In the genomic region with DNA sequence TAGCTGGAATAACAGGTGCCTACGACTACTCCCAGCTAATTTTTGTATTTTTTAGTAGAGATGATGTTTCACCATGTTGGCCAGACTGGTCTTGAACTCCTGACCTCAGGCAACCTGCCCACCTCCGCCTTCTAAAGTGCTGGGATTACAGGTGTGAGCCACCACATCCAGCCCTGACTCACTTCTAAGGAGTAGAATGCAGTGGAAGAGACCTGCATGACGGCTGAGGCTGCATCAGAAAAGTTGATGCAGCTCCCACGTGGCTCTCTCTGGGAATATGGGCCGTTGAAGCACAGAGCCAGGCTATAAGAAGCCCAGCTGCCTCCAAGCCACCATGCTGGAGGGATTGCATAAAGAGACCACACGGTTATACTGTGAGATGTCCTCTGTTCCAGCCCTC, we compare ENCODE assay signal across 22 cellular contexts. TPM values are rescaled to one million over a fixed set of nuclear protein-coding genes. Genes with fewer than 3 reads are reported as not detected.
DNase-seq lines count a peak whose midpoint lies in the region; ATAC-seq, FAIRE-seq and TF ChIP-seq lines count a peak whose summit lies in the region.
"Had no signal": no experiment of that assay in that cellular context is flagged by ENCODE, and none has a peak within 500 bp of the region (broad histone marks: within the 10 kb centered on the region; RNA-seq: fewer than 3 reads in every experiment).

No MANE protein-coding gene starts in this region.

- H3K23ac ChIP-seq in IMR-90 (ENCODE audit: low read depth, low read length), result no peak overlapping the region

- no peaks in the 10 kb centered on the region for H3K79me1 ChIP-seq in IMR-90 (ENCODE audit: low read depth in 1 of 2, low read length in 2 of 2)

- H3K4me3 ChIP-seq in IMR-90 (ENCODE audit: insufficient read depth, low read depth, low read length) (no peak overlapping the region), astrocyte (ENCODE audit: insufficient read depth, low read depth, low read length) (no peak overlapping the region), epithelial cell of esophagus (ENCODE audit: low read length) (no peak overlapping the region)
- no peak overlapping the region for H3K4me3 ChIP-seq in CD8-positive, alpha-beta memory T cell (ENCODE audit: low read length)

- TF ChIP-seq CTCF in IMR-90 (conservative IDR thresholded peaks at IDR 0.05; ENCODE audit: low read depth, low read length), result no peak
- TF ChIP-seq CTCF in astrocyte (IDR thresholded peaks at IDR 0.05; ENCODE audit: insufficient read depth, low read depth, low read length), result no peak
- no peak for TF ChIP-seq CTCF in epithelial cell of esophagus (IDR thresholded peaks at IDR 0.05; ENCODE audit: insufficient read depth, low read depth, low read length, missing control alignments)

- no peaks in the 10 kb centered on the region for H3K9me3 ChIP-seq in IMR-90 (ENCODE audit: control insufficient read depth, insufficient read depth, low read length)
- no peaks in the 10 kb centered on the region for H3K9me3 ChIP-seq in astrocyte (ENCODE audit: insufficient read depth, low read depth, low read length)
- H3K9me3 ChIP-seq in CD8-positive, alpha-beta memory T cell (ENCODE audit: low read length), result no peaks in the 10 kb centered on the region

- H3K36me3 ChIP-seq in IMR-90 (ENCODE audit: control insufficient read depth, insufficient read depth, low read length) (no peaks in the 10 kb centered on the region), astrocyte (ENCODE audit: insufficient read depth, low read length) (no peaks in the 10 kb centered on the region)
- H3K36me3 ChIP-seq in CD8-positive, alpha-beta memory T cell (ENCODE audit: insufficient read depth, low read length), result no peaks in the 10 kb centered on the region

- no peaks in the 10 kb centered on the region for H3K27me3 Mint-ChIP-seq in astrocyte (ENCODE audit: low read depth, unreplicated experiment)
- H3K27me3 Mint-ChIP-seq in CD8-positive, alpha-beta memory T cell, result no peaks in the 10 kb centered on the region
- no peaks in the 10 kb centered on the region for H3K27me3 Mint-ChIP-seq in activated T-cell treated with anti-CD3 and anti-CD28 coated beads, Interleukin-2, amount 50 U/mL, for 4 hours (ENCODE audit: low read depth)

- no peak overlapping the region for H2AK9ac ChIP-seq in IMR-90 (replicated peaks; ENCODE audit: low read depth, low read length, poor library complexity)

- H3K4me2 ChIP-seq in IMR-90 (ENCODE audit: low read depth, low read length) (no peak overlapping the region), astrocyte (ENCODE audit: low read length) (no peak overlapping the region)

- H3K9me1 ChIP-seq in IMR-90 (ENCODE audit: insufficient read depth, low read length), result peaks cover 10% of the 10 kb centered on the region

- no peaks in the 10 kb centered on the region for H3K79me2 ChIP-seq in astrocyte (ENCODE audit: insufficient read depth, low read length)

- no peak overlapping the region for H4K8ac ChIP-seq in IMR-90 (ENCODE audit: low read depth in 2 of 2, low read length in 2 of 2)

- H3K27ac ChIP-seq in IMR-90 (ENCODE audit: insufficient read depth, low read length), result no peak overlapping the region
- no peak overlapping the region for H3K27ac ChIP-seq in astrocyte (ENCODE audit: low read depth, low read length)
- no peak overlapping the region for H3K27ac ChIP-seq in CD8-positive, alpha-beta memory T cell (ENCODE audit: low read depth, low read length)
- H3K27ac ChIP-seq: C4-2B had no signal

- peak overlapping the region; percentile 3; the same call in 1 of the 2 replicates for H2BK20ac ChIP-seq in IMR-90 (ENCODE audit: low read depth, low read length)

- DNase-seq in Daoy (ENCODE audit: low read depth) (peak; percentile 71), IMR-90 (no peak), astrocyte (ENCODE audit: low read depth) (no peak), epithelial cell of esophagus (ENCODE audit: low read depth) (peak; percentile 42), inferior parietal cortex (ENCODE audit: extremely low spot score) (no peak)
- DNase-seq in CD8-positive, alpha-beta memory T cell, result no peak
- DNase-seq in activated T-cell treated with anti-CD3 and anti-CD28 coated beads, Interleukin-2, amount 50 U/mL, for 4 hours, result no peak
- DNase-seq: AML-193, GDM1, H9, Kasumi-1, NCI-H1092 treated with DMSO at 0.1 percent for 48 hours, NCI-H1436 treated with DMSO at 0.1 percent for 48 hours, NCI-H2029 treated with DMSO at 0.1 percent for 48 hours, NCI-H2171 treated with DMSO at 0.1 percent for 48 hours, NCI-H524 treated with DMSO at 0.1 percent for 48 hours, NCI-H82, OCI-M1, SHP77 had no signal

- no peak for TF ChIP-seq RAD21 in IMR-90 (IDR thresholded peaks at IDR 0.05; ENCODE audit: low read length)

- dilution Hi-C loops in IMR-90 (cut with HindIII; ENCODE audit: low sequenced_read_pairs, unreplicated experiment), result no loop called here

- H4K5ac ChIP-seq in IMR-90 (ENCODE audit: low read depth, low read length), result no peak overlapping the region; the same call in 1 of the 2 replicates

- H3K4me1 Mint-ChIP-seq in astrocyte (ENCODE audit: low read depth, unreplicated experiment), result peaks cover 11% of the 10 kb centered on the region
- peaks cover 2 to 19% (median 10%) of the 10 kb centered on the region in 3 donors for H3K4me1 Mint-ChIP-seq in CD8-positive, alpha-beta memory T cell
- peaks cover 2% of the 10 kb centered on the region for H3K4me1 Mint-ChIP-seq in activated T-cell treated with anti-CD3 and anti-CD28 coated beads, Interleukin-2, amount 50 U/mL, for 4 hours (ENCODE audit: low read depth)
- H3K4me1 Mint-ChIP-seq: H9 had no signal

- H3K56ac ChIP-seq in IMR-90 (ENCODE audit: extremely low read depth, insufficient read depth, low read length), result no peak overlapping the region

- H2AFZ ChIP-seq in IMR-90 (replicated peaks; ENCODE audit: low read length, poor library complexity) (no peak overlapping the region), astrocyte (ENCODE audit: low read depth, low read length) (no peak overlapping the region)

- H4K20me1 ChIP-seq in IMR-90 (ENCODE audit: insufficient read depth, low read length), result no peaks in the 10 kb centered on the region
- no peaks in the 10 kb centered on the region for H4K20me1 ChIP-seq in astrocyte (ENCODE audit: insufficient read depth, low read length)

- no peak overlapping the region for H4K91ac ChIP-seq in IMR-90 (ENCODE audit: insufficient read depth, low read depth, low read length)

- H3K27me3 ChIP-seq in IMR-90 (ENCODE audit: control insufficient read depth, insufficient read depth, low read length), result no peaks in the 10 kb centered on the region
- H3K27me3 ChIP-seq in astrocyte (ENCODE audit: insufficient read depth, low read length), result no peaks in the 10 kb centered on the region
- H3K27me3 ChIP-seq in CD8-positive, alpha-beta memory T cell (ENCODE audit: insufficient read depth, low read length, poor library complexity, severe bottlenecking), result no peaks in the 10 kb centered on the region

- 66% methylated on average over 3 of the region's 6 CpGs; no CpG with 5 or more reads in 1 of the 2 experiments for WGBS in IMR-90 (ENCODE audit: extremely low coverage in 2 of 2, insufficient read length in 1 of 2), 2 experiments

- ATAC-seq in IMR-90 (ENCODE audit: low read depth) (no peak), HG03432 (IDR thresholded peaks at IDR 0.05; ENCODE audit: unreplicated experiment) (no peak)
- ATAC-seq in activated T-cell treated with anti-CD3 and anti-CD28 coated beads, Interleukin-2, amount 50 U/mL, for 4 hours, result no peak

- in situ Hi-C loops in IMR-90 (cut with MboI; ENCODE audit: low sequenced_read_pairs), result no loop called here

- peak overlapping the region; percentile 47 for H3K27ac Mint-ChIP-seq in astrocyte (ENCODE audit: unreplicated experiment)
- H3K27ac Mint-ChIP-seq in CD8-positive, alpha-beta memory T cell, result no peak overlapping the region

- POLR2A ChIA-PET in IMR-90 (lab: Charles Lee; ENCODE audit: unreplicated experiment), result no interaction called here
- POLR2A ChIA-PET in CD8-positive, alpha-beta memory T cell (lab: Charles Lee), result no interaction called here

- H3K4me3 Mint-ChIP-seq in astrocyte (ENCODE audit: unreplicated experiment), result no peak overlapping the region
- H3K4me3 Mint-ChIP-seq in CD8-positive, alpha-beta memory T cell, result no peak overlapping the region
- no peak overlapping the region for H3K4me3 Mint-ChIP-seq in activated T-cell treated with anti-CD3 and anti-CD28 coated beads, Interleukin-2, amount 50 U/mL, for 4 hours
- H3K4me3 Mint-ChIP-seq: H9 had no signal

- TF ChIP-seq POLR2A in IMR-90 (IDR thresholded peaks at IDR 0.05; ENCODE audit: low read depth, low read length), result no peak

- CTCF ChIA-PET in IMR-90 (lab: Yijun Ruan, JAX), result no interaction called here
- CTCF ChIA-PET in CD8-positive, alpha-beta memory T cell (lab: Charles Lee), result interaction anchor here (0.6 kb wide), 1 partner anchor 192 kb away, joined by 3 read pairs; no protein-coding TSS in a partner anchor

- no peak overlapping the region; the same call in 1 of the 2 replicates for H3K14ac ChIP-seq in IMR-90 (replicated peaks; ENCODE audit: low read depth, low read length)

- no peak overlapping the region for H2BK5ac ChIP-seq in IMR-90 (ENCODE audit: low read depth, low read length, poor library complexity, severe bottlenecking)

- H3K9me3 Mint-ChIP-seq in astrocyte (ENCODE audit: unreplicated experiment), result no peaks in the 10 kb centered on the region
- H3K9me3 Mint-ChIP-seq in CD8-positive, alpha-beta memory T cell, result no peaks in the 10 kb centered on the region
- no peaks in the 10 kb centered on the region for H3K9me3 Mint-ChIP-seq in activated T-cell treated with anti-CD3 and anti-CD28 coated beads, Interleukin-2, amount 50 U/mL, for 4 hours
- H3K9me3 Mint-ChIP-seq: H9 had no signal

- H2BK15ac ChIP-seq in IMR-90 (ENCODE audit: low read depth, low read length), result no peak overlapping the region

- H3K36me3 Mint-ChIP-seq in astrocyte (ENCODE audit: low read depth, unreplicated experiment), result no peaks in the 10 kb centered on the region
- no peaks in the 10 kb centered on the region for H3K36me3 Mint-ChIP-seq in CD8-positive, alpha-beta memory T cell
- no peaks in the 10 kb centered on the region for H3K36me3 Mint-ChIP-seq in activated T-cell treated with anti-CD3 and anti-CD28 coated beads, Interleukin-2, amount 50 U/mL, for 4 hours (ENCODE audit: insufficient read depth)

- intact Hi-C loops in IMR-90 (cut with micrococcal nuclease), result no loop called here

- H3K9ac ChIP-seq in IMR-90 (ENCODE audit: low read depth, low read length) (no peak overlapping the region), astrocyte (ENCODE audit: low read length) (no peak overlapping the region)

- H3K4ac ChIP-seq in IMR-90 (ENCODE audit: low read depth, low read length), result 0 out of 2 replicates have a peak overlapping the region, but pooled peaks have one; percentile 27

- no peak overlapping the region for H3K18ac ChIP-seq in IMR-90 (ENCODE audit: low read depth, low read length)

- FAIRE-seq in astrocyte (lab: Jason Lieb, UNC), result no peak
- FAIRE-seq: RCC 7860 had no signal

- H2BK120ac ChIP-seq in IMR-90 (ENCODE audit: low read depth, low read length), result no peak overlapping the region

- BruUV-seq in IMR-90 (replicated peaks; lab: Mats Ljungman, UMichigan), result no TSS peak

- H2AK5ac ChIP-seq in IMR-90 (ENCODE audit: low read depth, low read length), result peak overlapping the region; percentile 69

- H3K4me1 ChIP-seq in IMR-90 (ENCODE audit: control insufficient read depth, insufficient read depth, low read length) (peaks cover 14% of the 10 kb centered on the region), astrocyte (ENCODE audit: insufficient read depth, low read length) (peaks cover 19% of the 10 kb centered on the region)
- no peaks in the 10 kb centered on the region for H3K4me1 ChIP-seq in CD8-positive, alpha-beta memory T cell (ENCODE audit: insufficient read depth, low read length)

RNA-seq across cellular contexts. Expression of gene ASL, which starts 21.6 kb away (rescaled TPM):
- total RNA-seq in Daoy (2014; rRNA removed; shearing (Covaris generic)), result 73.8 and 83.8 TPM in 2 replicates
- total RNA-seq in IMR-90 (2012; rRNA removed), result 42.8 and 50.0 TPM in 2 replicates
- polyA plus RNA-seq in IMR-90 (2012; rRNA removed), result 49.0 and 49.7 TPM in 2 replicates
- polyA plus RNA-seq in IMR-90 (2012; cell fraction: cytosol; rRNA removed), result 41.3 and 45.5 TPM in 2 replicates
- 95.3 and 201 TPM in 2 replicates for polyA plus RNA-seq in IMR-90 (2012; cell fraction: nucleus; rRNA removed; ENCODE audit: low replicate concordance)
- 27.7 TPM in 2 replicates for total RNA-seq in astrocyte
- total RNA-seq in CD8-positive, alpha-beta memory T cell, result 10 to 100 TPM; 24.2 to 27.7 TPM
- polyA plus RNA-seq in CD8-positive, alpha-beta memory T cell, result 14.1 TPM
- total RNA-seq in activated T-cell treated with anti-CD3 and anti-CD28 coated beads, Interleukin-2, amount 50 U/mL, for 4 hours, result 10 to 100 TPM in 1 of 3 donors, 1 to 10 TPM in 2; 7.3 to 11.7 (median 9.6) TPM

Comparison
In these comparisons a context has a peak if more than half of its experiments do, and no peak if none do; other contexts are left out.
1. DNase-seq: peak in Daoy (single experiment) and epithelial cell of esophagus (single experiment); none in IMR-90 (single experiment), astrocyte (single experiment), CD8-positive, alpha-beta memory T cell (0 of 5), inferior parietal cortex (single experiment) and activated T-cell treated with anti-CD3 and anti-CD28 coated beads, Interleukin-2, amount 50 U/mL, for 4 hours (single experiment).